ENCODE assay signal across 1 cellular context in genomic region chr5:171520300-171521170, GRCh38.
TF ChIP-seq lines count a peak whose summit lies in the region.

No MANE protein-coding gene starts in this region.

TF ChIP-seq in WTC11, 78 proteins besides CTCF, POLR2A, EP300 and RAD21 (continued from another document):
- TF ChIP-seq FOXP4 (CRISPR knock-in tag; IDR thresholded peaks at IDR 0.05) (no peak), GABPB1 (CRISPR knock-in tag; IDR thresholded peaks at IDR 0.05) (no peak), HMGXB4 (CRISPR knock-in tag; IDR thresholded peaks at IDR 0.05) (0 out of 2 replicates have a peak, but pooled peaks have one; percentile 43), ATF1 (CRISPR knock-in tag; IDR thresholded peaks at IDR 0.05) (no peak), ATF3 (CRISPR knock-in tag; conservative IDR thresholded peaks at IDR 0.05) (no peak), ZNF416 (CRISPR knock-in tag; IDR thresholded peaks at IDR 0.05) (no peak), MAX (CRISPR knock-in tag; IDR thresholded peaks at IDR 0.05) (peak; percentile 72; the same call in 1 of the 2 replicates), GTF2I (CRISPR knock-in tag; conservative IDR thresholded peaks at IDR 0.05) (0 out of 2 replicates have a peak, but pooled peaks have one; percentile 50), OVOL2 (CRISPR knock-in tag; IDR thresholded peaks at IDR 0.05; ENCODE audit: borderline replicate concordance) (no peak), AFF4 (CRISPR knock-in tag; IDR thresholded peaks at IDR 0.05; ENCODE audit: borderline replicate concordance) (no peak; the same call in 1 of the 2 replicates), JAZF1 (CRISPR knock-in tag; IDR thresholded peaks at IDR 0.05) (no peak), ZNF396 (CRISPR knock-in tag; IDR thresholded peaks at IDR 0.05; ENCODE audit: borderline replicate concordance) (no peak), MXD4 (CRISPR knock-in tag; IDR thresholded peaks at IDR 0.05; ENCODE audit: borderline replicate concordance) (no peak), PRDM15 (CRISPR knock-in tag; IDR thresholded peaks at IDR 0.05) (no peak), ETV6 (CRISPR knock-in tag; IDR thresholded peaks at IDR 0.05) (no peak; the same call in 1 of the 2 replicates), FOXK1 (CRISPR knock-in tag; IDR thresholded peaks at IDR 0.05) (no peak), GRHL2 (CRISPR knock-in tag; IDR thresholded peaks at IDR 0.05; ENCODE audit: insufficient replicate concordance, severe bottlenecking) (no peak), TP53 (CRISPR knock-in tag; IDR thresholded peaks at IDR 0.05) (no peak), IRF1 (CRISPR knock-in tag; IDR thresholded peaks at IDR 0.05) (no peak), RORB (CRISPR knock-in tag; IDR thresholded peaks at IDR 0.05) (no peak), SMAD3 (CRISPR knock-in tag; IDR thresholded peaks at IDR 0.05; ENCODE audit: borderline replicate concordance) (0 out of 2 replicates have a peak, but pooled peaks have one; percentile 30)
- TF ChIP-seq, protein P1, sequence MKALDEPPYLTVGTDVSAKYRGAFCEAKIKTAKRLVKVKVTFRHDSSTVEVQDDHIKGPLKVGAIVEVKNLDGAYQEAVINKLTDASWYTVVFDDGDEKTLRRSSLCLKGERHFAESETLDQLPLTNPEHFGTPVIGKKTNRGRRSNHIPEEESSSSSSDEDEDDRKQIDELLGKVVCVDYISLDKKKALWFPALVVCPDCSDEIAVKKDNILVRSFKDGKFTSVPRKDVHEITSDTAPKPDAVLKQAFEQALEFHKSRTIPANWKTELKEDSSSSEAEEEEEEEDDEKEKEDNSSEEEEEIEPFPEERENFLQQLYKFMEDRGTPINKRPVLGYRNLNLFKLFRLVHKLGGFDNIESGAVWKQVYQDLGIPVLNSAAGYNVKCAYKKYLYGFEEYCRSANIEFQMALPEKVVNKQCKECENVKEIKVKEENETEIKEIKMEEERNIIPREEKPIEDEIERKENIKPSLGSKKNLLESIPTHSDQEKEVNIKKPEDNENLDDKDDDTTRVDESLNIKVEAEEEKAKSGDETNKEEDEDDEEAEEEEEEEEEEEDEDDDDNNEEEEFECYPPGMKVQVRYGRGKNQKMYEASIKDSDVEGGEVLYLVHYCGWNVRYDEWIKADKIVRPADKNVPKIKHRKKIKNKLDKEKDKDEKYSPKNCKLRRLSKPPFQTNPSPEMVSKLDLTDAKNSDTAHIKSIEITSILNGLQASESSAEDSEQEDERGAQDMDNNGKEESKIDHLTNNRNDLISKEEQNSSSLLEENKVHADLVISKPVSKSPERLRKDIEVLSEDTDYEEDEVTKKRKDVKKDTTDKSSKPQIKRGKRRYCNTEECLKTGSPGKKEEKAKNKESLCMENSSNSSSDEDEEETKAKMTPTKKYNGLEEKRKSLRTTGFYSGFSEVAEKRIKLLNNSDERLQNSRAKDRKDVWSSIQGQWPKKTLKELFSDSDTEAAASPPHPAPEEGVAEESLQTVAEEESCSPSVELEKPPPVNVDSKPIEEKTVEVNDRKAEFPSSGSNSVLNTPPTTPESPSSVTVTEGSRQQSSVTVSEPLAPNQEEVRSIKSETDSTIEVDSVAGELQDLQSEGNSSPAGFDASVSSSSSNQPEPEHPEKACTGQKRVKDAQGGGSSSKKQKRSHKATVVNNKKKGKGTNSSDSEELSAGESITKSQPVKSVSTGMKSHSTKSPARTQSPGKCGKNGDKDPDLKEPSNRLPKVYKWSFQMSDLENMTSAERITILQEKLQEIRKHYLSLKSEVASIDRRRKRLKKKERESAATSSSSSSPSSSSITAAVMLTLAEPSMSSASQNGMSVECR (CRISPR knock-in tag; IDR thresholded peaks at IDR 0.05; ENCODE audit: borderline replicate concordance), result no peak
- TF ChIP-seq, protein P2, sequence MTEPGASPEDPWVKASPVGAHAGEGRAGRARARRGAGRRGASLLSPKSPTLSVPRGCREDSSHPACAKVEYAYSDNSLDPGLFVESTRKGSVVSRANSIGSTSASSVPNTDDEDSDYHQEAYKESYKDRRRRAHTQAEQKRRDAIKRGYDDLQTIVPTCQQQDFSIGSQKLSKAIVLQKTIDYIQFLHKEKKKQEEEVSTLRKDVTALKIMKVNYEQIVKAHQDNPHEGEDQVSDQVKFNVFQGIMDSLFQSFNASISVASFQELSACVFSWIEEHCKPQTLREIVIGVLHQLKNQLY (CRISPR knock-in tag; IDR thresholded peaks at IDR 0.05), result 0 out of 2 replicates have a peak, but pooled peaks have one; percentile 49
- TF ChIP-seq, protein P3, sequence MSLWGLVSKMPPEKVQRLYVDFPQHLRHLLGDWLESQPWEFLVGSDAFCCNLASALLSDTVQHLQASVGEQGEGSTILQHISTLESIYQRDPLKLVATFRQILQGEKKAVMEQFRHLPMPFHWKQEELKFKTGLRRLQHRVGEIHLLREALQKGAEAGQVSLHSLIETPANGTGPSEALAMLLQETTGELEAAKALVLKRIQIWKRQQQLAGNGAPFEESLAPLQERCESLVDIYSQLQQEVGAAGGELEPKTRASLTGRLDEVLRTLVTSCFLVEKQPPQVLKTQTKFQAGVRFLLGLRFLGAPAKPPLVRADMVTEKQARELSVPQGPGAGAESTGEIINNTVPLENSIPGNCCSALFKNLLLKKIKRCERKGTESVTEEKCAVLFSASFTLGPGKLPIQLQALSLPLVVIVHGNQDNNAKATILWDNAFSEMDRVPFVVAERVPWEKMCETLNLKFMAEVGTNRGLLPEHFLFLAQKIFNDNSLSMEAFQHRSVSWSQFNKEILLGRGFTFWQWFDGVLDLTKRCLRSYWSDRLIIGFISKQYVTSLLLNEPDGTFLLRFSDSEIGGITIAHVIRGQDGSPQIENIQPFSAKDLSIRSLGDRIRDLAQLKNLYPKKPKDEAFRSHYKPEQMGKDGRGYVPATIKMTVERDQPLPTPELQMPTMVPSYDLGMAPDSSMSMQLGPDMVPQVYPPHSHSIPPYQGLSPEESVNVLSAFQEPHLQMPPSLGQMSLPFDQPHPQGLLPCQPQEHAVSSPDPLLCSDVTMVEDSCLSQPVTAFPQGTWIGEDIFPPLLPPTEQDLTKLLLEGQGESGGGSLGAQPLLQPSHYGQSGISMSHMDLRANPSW (CRISPR knock-in tag; conservative IDR thresholded peaks at IDR 0.05; ENCODE audit: low read depth), result no peak
- TF ChIP-seq, protein P4, sequence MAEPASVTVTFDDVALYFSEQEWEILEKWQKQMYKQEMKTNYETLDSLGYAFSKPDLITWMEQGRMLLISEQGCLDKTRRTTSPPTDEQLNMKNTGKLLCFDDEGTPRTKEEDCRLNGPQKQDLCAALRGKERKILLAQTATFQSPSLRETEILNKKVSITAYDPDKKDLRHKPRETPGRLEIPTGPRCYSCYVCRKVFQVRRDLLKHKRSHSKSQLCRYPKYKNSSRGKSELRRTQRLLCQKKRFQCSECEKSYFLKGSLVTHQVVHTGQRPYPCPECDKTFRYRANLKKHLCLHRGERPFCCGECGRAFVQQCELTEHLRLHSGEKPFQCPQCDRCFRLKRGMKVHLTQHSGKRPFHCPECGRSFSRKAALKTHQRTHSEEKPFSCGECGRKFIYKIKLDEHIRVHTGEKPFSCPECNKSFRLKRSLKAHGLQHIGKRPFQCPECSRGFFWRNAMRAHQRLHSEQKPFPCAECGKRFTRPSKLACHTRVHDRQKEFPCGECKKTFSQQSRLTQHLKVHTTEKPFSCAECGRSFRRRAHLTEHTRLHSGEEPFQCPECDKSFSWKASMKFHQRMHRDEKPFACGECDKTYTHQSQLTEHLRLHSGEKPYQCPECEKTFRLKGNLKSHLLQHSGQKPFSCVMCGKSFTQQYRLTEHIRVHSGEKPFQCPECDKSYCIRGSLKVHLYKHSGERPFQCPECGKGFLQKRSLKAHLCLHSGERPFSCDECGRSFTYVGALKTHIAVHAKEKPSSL (CRISPR knock-in tag; conservative IDR thresholded peaks at IDR 0.05), result no peak
